Comparison of ENCODE assay signal across 20 cellular contexts in genomic region chr6:37036146-37036545, GRCh38. TPM values are rescaled to one million over a fixed set of nuclear protein-coding genes. Genes with fewer than 3 reads are reported as not detected.
"Had no signal": no experiment of that assay in that cellular context is flagged by ENCODE, and none has a peak within 500 bp of the region (broad histone marks: within the 10 kb centered on the region; RNA-seq: fewer than 3 reads in every experiment).

No MANE protein-coding gene starts in this region.

- H3K36me3 ChIP-seq: lower lobe of right lung, neutrophil, thyroid gland had no signal

- H3K4me3 Mint-ChIP-seq: activated T-helper 1 cell treated with anti-CD3 and anti-CD28 coated beads, Interleukin-12 subunit alpha, Interleukin-12 subunit beta, Interleukin-2, Interleukin-4 antibody, amounts not matched to agents 30 ng/mL and 10 ng/mL and 1 ng/mL, durations not matched to agents 14 hours and 24 hours and 36 hours; natural killer cell had no signal

- H3K36me3 Mint-ChIP-seq: natural killer cell had no signal

- DNase-seq: activated CD4-positive, CD25-positive, alpha-beta regulatory T cell treated with anti-CD3 and anti-CD28 coated beads, Interleukin-2, amount 50 U/mL, for 72 hours; activated gamma-delta T cell treated with Interleukin-2 at 50 U/mL for 16 hours; amniotic stem cell; body of pancreas; central memory CD4-positive, alpha-beta T cell; dorsolateral prefrontal cortex; foreskin keratinocyte; hippocampal formation; left colon; natural killer cell; spleen; stimulated activated naive CD4-positive, alpha-beta T cell treated with Interleukin-2 at 50 U/mL for 16 hours; T1000; thyroid gland had no signal

- H3K9me3 ChIP-seq: body of pancreas, lower lobe of right lung, neutrophil, spleen, thyroid gland had no signal

- H3K27ac Mint-ChIP-seq: natural killer cell had no signal

- H3K4me3 ChIP-seq: body of pancreas, dorsolateral prefrontal cortex, lower lobe of right lung, spleen, thyroid gland had no signal

- H3K27ac ChIP-seq: body of pancreas, dorsolateral prefrontal cortex, epithelial cell of prostate, foreskin keratinocyte, lower lobe of right lung, neutrophil, spleen, thyroid gland had no signal

- H3K4me1 ChIP-seq: foreskin keratinocyte, lower lobe of right lung had no signal

- H3K27me3 ChIP-seq: body of pancreas, dorsolateral prefrontal cortex, foreskin keratinocyte, neutrophil, spleen, thyroid gland had no signal

- H3K9me3 Mint-ChIP-seq: activated naive CD4-positive, alpha-beta T cell treated with anti-CD3 and anti-CD28 coated beads, Interleukin-2, amount 50 U/mL, for 72 hours; natural killer cell had no signal

- ATAC-seq: activated naive CD4-positive, alpha-beta T cell treated with anti-CD3 and anti-CD28 coated beads, Interleukin-2, amount 50 U/mL, for 72 hours; body of pancreas; foreskin keratinocyte; left colon; lower lobe of right lung; natural killer cell had no signal

RNA-seq across cellular contexts. Expression of gene FGD2, which starts 30.7 kb away (rescaled TPM):
- total RNA-seq: fibroblast of lung had no signal
- polyA plus RNA-seq: fibroblast of lung had no signal
